Comparison of ENCODE assay signal across 1 cellular context in the genomic region with DNA sequence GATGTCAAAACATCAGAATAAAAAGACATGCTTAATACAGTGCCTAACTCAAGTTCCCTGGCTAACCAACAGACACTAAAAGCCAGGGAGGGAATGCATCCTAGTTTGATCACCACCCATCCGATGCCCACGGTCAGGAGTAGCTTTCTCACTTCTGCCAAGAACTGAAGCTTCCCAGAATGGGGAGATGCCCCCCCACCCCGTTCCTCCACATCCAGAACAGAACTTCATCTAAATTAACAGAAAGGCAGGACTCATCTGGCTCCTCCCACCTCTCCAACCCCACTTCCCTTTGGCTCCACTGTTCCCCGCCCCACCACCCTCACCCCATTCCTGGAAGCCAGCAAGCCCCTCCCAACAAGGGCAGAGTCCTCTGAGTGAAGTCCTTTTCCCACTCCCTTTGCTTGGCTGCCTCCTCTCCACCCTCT.
A peak's percentile ranks its signal among the peaks of the same experiment; 100 is the strongest.
TF ChIP-seq lines count a peak whose summit lies in the region.

No MANE protein-coding gene starts in this region.

TF ChIP-seq in K562, 482 proteins besides CTCF, POLR2A, EP300 and RAD21:
- TF ChIP-seq DPF2 (IDR thresholded peaks at IDR 0.05), result 0 out of 2 replicates have a peak, but pooled peaks have one; percentile 59
- TF ChIP-seq RBFOX2 (IDR thresholded peaks at IDR 0.05; ENCODE audit: low read depth, low read length), result 0 out of 2 replicates have a peak, but pooled peaks have one; percentile 30
- no peak for TF ChIP-seq PURB (CRISPR knock-in tag; IDR thresholded peaks at IDR 0.05; ENCODE audit: low read depth)
- TF ChIP-seq EGR1 (conservative IDR thresholded peaks at IDR 0.05), result no peak
- TF ChIP-seq, protein P1, sequence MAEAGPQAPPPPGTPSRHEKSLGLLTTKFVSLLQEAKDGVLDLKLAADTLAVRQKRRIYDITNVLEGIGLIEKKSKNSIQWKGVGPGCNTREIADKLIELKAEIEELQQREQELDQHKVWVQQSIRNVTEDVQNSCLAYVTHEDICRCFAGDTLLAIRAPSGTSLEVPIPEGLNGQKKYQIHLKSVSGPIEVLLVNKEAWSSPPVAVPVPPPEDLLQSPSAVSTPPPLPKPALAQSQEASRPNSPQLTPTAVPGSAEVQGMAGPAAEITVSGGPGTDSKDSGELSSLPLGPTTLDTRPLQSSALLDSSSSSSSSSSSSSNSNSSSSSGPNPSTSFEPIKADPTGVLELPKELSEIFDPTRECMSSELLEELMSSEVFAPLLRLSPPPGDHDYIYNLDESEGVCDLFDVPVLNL (CRISPR knock-in tag; IDR thresholded peaks at IDR 0.05; ENCODE audit: low read depth), result peak; percentile 27; the same call in 1 of the 2 replicates
- TF ChIP-seq ZNF589 (CRISPR knock-in tag; IDR thresholded peaks at IDR 0.05; ENCODE audit: low read depth), result no peak
- TF ChIP-seq, protein P2, sequence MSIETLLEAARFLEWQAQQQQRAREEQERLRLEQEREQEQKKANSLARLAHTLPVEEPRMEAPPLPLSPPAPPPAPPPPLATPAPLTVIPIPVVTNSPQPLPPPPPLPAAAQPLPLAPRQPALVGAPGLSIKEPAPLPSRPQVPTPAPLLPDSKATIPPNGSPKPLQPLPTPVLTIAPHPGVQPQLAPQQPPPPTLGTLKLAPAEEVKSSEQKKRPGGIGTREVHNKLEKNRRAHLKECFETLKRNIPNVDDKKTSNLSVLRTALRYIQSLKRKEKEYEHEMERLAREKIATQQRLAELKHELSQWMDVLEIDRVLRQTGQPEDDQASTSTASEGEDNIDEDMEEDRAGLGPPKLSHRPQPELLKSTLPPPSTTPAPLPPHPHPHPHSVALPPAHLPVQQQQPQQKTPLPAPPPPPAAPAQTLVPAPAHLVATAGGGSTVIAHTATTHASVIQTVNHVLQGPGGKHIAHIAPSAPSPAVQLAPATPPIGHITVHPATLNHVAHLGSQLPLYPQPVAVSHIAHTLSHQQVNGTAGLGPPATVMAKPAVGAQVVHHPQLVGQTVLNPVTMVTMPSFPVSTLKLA (conservative IDR thresholded peaks at IDR 0.05), result 0 out of 4 replicates have a peak, but pooled peaks of 1 of the 2 experiments have one; percentile 18
- TF ChIP-seq KDM5B (IDR thresholded peaks at IDR 0.05; ENCODE audit: insufficient replicate concordance, low read depth, low read length), result peak; percentile 25
- TF ChIP-seq SPI1 (IDR thresholded peaks at IDR 0.05; ENCODE audit: borderline replicate concordance, low read depth, low read length), result peak; percentile 76
- TF ChIP-seq CREM (IDR thresholded peaks at IDR 0.05; ENCODE audit: low read depth), result no peak
- 0 out of 2 replicates have a peak, but pooled peaks have one; percentile 17 for TF ChIP-seq SP1 (CRISPR knock-in tag; IDR thresholded peaks at IDR 0.05)
- TF ChIP-seq ATF7 (IDR thresholded peaks at IDR 0.05), result peak; percentile 25; the same call in 1 of the 2 replicates
- TF ChIP-seq ZC3H11A (IDR thresholded peaks at IDR 0.05; ENCODE audit: low read depth, low read length), result no peak
- TF ChIP-seq RBBP5 (IDR thresholded peaks at IDR 0.05; ENCODE audit: borderline replicate concordance, insufficient read depth, low read length, poor library complexity, severe bottlenecking), result peak; percentile 59
- TF ChIP-seq, protein P3, sequence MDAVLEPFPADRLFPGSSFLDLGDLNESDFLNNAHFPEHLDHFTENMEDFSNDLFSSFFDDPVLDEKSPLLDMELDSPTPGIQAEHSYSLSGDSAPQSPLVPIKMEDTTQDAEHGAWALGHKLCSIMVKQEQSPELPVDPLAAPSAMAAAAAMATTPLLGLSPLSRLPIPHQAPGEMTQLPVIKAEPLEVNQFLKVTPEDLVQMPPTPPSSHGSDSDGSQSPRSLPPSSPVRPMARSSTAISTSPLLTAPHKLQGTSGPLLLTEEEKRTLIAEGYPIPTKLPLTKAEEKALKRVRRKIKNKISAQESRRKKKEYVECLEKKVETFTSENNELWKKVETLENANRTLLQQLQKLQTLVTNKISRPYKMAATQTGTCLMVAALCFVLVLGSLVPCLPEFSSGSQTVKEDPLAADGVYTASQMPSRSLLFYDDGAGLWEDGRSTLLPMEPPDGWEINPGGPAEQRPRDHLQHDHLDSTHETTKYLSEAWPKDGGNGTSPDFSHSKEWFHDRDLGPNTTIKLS (IDR thresholded peaks at IDR 0.05; ENCODE audit: borderline replicate concordance, low read depth), result 0 out of 2 replicates have a peak, but pooled peaks have one; percentile 6
- TF ChIP-seq RBM25 (IDR thresholded peaks at IDR 0.05; ENCODE audit: low read depth, low read length, severe bottlenecking), result no peak
- TF ChIP-seq CCNT2 (IDR thresholded peaks at IDR 0.05; ENCODE audit: borderline replicate concordance, extremely low read depth, insufficient read length, low read depth, low read length), result peak; percentile 6
- TF ChIP-seq, protein P4, sequence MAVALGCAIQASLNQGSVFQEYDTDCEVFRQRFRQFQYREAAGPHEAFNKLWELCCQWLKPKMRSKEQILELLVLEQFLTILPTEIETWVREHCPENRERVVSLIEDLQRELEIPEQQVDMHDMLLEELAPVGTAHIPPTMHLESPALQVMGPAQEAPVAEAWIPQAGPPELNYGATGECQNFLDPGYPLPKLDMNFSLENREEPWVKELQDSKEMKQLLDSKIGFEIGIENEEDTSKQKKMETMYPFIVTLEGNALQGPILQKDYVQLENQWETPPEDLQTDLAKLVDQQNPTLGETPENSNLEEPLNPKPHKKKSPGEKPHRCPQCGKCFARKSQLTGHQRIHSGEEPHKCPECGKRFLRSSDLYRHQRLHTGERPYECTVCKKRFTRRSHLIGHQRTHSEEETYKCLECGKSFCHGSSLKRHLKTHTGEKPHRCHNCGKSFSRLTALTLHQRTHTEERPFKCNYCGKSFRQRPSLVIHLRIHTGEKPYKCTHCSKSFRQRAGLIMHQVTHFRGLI (CRISPR knock-in tag; IDR thresholded peaks at IDR 0.05), result no peak
- TF ChIP-seq TCFL5 (CRISPR knock-in tag; conservative IDR thresholded peaks at IDR 0.05), result no peak
- 0 out of 2 replicates have a peak, but pooled peaks have one; percentile 6 for TF ChIP-seq SMARCA4 (IDR thresholded peaks at IDR 0.05)
- TF ChIP-seq EP400 (IDR thresholded peaks at IDR 0.05), result peak; percentile 33; the same call in 1 of the 2 replicates
- 0 out of 4 replicates have a peak, but pooled peaks of 1 of the 2 experiments have one; percentile 11 for TF ChIP-seq RCOR1 (IDR thresholded peaks at IDR 0.05; ENCODE audit: borderline replicate concordance in 1 of 2, low read depth in 2 of 2, low read length in 2 of 2)
- no peak for TF ChIP-seq JUND (IDR thresholded peaks at IDR 0.05; ENCODE audit: borderline replicate concordance, low read depth, low read length)
- peak; percentile 9; the same call in 1 of the 3 replicates for TF ChIP-seq JUND (tag; IDR thresholded peaks at IDR 0.05; ENCODE audit: borderline replicate concordance, low read depth, low read length)
- no peak for TF ChIP-seq ZBTB1 (CRISPR knock-in tag; IDR thresholded peaks at IDR 0.05; ENCODE audit: borderline replicate concordance, low read depth)
- TF ChIP-seq CHD1 (IDR thresholded peaks at IDR 0.05; ENCODE audit: low read length), result peak; percentile 67
- TF ChIP-seq MTA3 (IDR thresholded peaks at IDR 0.05; ENCODE audit: borderline replicate concordance), result 0 out of 2 replicates have a peak, but pooled peaks have one; percentile 19
- TF ChIP-seq ZBTB5 (IDR thresholded peaks at IDR 0.05), result no peak
- no peak for TF ChIP-seq ZNF23 (CRISPR knock-in tag; IDR thresholded peaks at IDR 0.05)
- TF ChIP-seq SMC3 (conservative IDR thresholded peaks at IDR 0.05; ENCODE audit: insufficient read depth, low read depth, low read length), result no peak
- TF ChIP-seq NONO (IDR thresholded peaks at IDR 0.05; ENCODE audit: low read depth in 2 of 2, low read length in 1 of 2), result 0 out of 4 replicates have a peak, but pooled peaks of 1 of the 2 experiments have one; percentile 6
- TF ChIP-seq ZNF740 (CRISPR knock-in tag; IDR thresholded peaks at IDR 0.05), result peak; percentile 84
- no peak; a peak in 1 of 4 replicates for TF ChIP-seq ZNF740 (tag; IDR thresholded peaks at IDR 0.05)
- TF ChIP-seq, protein P5, sequence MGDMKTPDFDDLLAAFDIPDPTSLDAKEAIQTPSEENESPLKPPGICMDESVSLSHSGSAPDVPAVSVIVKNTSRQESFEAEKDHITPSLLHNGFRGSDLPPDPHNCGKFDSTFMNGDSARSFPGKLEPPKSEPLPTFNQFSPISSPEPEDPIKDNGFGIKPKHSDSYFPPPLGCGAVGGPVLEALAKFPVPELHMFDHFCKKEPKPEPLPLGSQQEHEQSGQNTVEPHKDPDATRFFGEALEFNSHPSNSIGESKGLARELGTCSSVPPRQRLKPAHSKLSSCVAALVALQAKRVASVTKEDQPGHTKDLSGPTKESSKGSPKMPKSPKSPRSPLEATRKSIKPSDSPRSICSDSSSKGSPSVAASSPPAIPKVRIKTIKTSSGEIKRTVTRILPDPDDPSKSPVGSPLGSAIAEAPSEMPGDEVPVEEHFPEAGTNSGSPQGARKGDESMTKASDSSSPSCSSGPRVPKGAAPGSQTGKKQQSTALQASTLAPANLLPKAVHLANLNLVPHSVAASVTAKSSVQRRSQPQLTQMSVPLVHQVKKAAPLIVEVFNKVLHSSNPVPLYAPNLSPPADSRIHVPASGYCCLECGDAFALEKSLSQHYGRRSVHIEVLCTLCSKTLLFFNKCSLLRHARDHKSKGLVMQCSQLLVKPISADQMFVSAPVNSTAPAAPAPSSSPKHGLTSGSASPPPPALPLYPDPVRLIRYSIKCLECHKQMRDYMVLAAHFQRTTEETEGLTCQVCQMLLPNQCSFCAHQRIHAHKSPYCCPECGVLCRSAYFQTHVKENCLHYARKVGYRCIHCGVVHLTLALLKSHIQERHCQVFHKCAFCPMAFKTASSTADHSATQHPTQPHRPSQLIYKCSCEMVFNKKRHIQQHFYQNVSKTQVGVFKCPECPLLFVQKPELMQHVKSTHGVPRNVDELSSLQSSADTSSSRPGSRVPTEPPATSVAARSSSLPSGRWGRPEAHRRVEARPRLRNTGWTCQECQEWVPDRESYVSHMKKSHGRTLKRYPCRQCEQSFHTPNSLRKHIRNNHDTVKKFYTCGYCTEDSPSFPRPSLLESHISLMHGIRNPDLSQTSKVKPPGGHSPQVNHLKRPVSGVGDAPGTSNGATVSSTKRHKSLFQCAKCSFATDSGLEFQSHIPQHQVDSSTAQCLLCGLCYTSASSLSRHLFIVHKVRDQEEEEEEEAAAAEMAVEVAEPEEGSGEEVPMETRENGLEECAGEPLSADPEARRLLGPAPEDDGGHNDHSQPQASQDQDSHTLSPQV (IDR thresholded peaks at IDR 0.05), result 0 out of 2 replicates have a peak, but pooled peaks have one; percentile 1
- no peak for TF ChIP-seq ARID3A (IDR thresholded peaks at IDR 0.05; ENCODE audit: borderline replicate concordance, low read depth, low read length)
